Comparison of ENCODE assay signal across 9 cellular contexts in genomic region chr2:46062637-46063412, GRCh38.
A peak's percentile ranks its signal among the peaks of the same experiment; 100 is the strongest.
DNase-seq lines count a peak whose midpoint lies in the region; ATAC-seq, FAIRE-seq and TF ChIP-seq lines count a peak whose summit lies in the region.
"Had no signal": no experiment of that assay in that cellular context is flagged by ENCODE, and none has a peak within 500 bp of the region (broad histone marks: within the 10 kb centered on the region; RNA-seq: fewer than 3 reads in every experiment).

No MANE protein-coding gene starts in this region.

- no peaks in the 10 kb centered on the region for H3K36me3 ChIP-seq in NT2/D1 (ENCODE audit: insufficient read depth, insufficient read length, low read length)

- H3K9me3 ChIP-seq in CD4-positive, alpha-beta T cell (ENCODE audit: control insufficient read depth, low read length) = no peaks in the 10 kb centered on the region
- no peaks in the 10 kb centered on the region for H3K9me3 ChIP-seq in NT2/D1 (ENCODE audit: insufficient read depth, low read length)

- H3K27ac Mint-ChIP-seq in CD4-positive, alpha-beta T cell = no peak overlapping the region

- intact Hi-C loops in CD4-positive, alpha-beta T cell (cut with DNase I, micrococcal nuclease) = loop anchor here (1.0 to 10.0 kb wide), 6 partner anchors 229 to 592 kb away; no protein-coding TSS in a partner anchor

- FAIRE-seq in HTR-8/SVneo (lab: Jason Lieb, UNC) = peak; percentile 80

- ATAC-seq in CD4-positive, alpha-beta T cell (ENCODE audit: poor library complexity) = peak; percentile 52
- no peak for ATAC-seq in HG02938 (IDR thresholded peaks at IDR 0.05; ENCODE audit: unreplicated experiment)

- no peaks in the 10 kb centered on the region for H3K9me3 Mint-ChIP-seq in CD4-positive, alpha-beta T cell
- H3K9me3 Mint-ChIP-seq: IgD-negative memory B cell had no signal

- H3K4me3 ChIP-seq in NT2/D1 (ENCODE audit: insufficient read length, low read depth) = no peak overlapping the region
- H3K4me3 ChIP-seq in epithelial cell of proximal tubule (ENCODE audit: low read depth, low read length) = no peak overlapping the region

- H3K36me3 Mint-ChIP-seq in CD4-positive, alpha-beta T cell (ENCODE audit: low read depth) = no peaks in the 10 kb centered on the region
- H3K36me3 Mint-ChIP-seq: IgD-negative memory B cell had no signal

- no peaks in the 10 kb centered on the region for H3K4me1 Mint-ChIP-seq in CD4-positive, alpha-beta T cell (ENCODE audit: low read depth)

- H3K27ac ChIP-seq in CD4-positive, alpha-beta T cell (ENCODE audit: low read depth, low read length) = no peak overlapping the region

- no peak overlapping the region for H3K4me3 Mint-ChIP-seq in CD4-positive, alpha-beta T cell
- H3K4me3 Mint-ChIP-seq: IgD-negative memory B cell had no signal

- DNase-seq in CD4-positive, alpha-beta T cell = peak; percentile 41 to 63 (median 52)
- DNase-seq in HTR-8/SVneo (ENCODE audit: insufficient read length, low spot score) (peak; percentile 85), NT2/D1 (ENCODE audit: low read depth, low spot score) (peak; percentile 82), epithelial cell of proximal tubule (ENCODE audit: low read depth) (no peak), myocyte (ENCODE audit: low read depth) (peak; percentile 91)
- peak; percentile 43 for DNase-seq in activated CD8-positive, alpha-beta memory T cell treated with anti-CD3 and anti-CD28 coated beads, Interleukin-2, amount 50 U/mL, for 1 hour (ENCODE audit: extremely low read depth)
- DNase-seq in stimulated activated CD8-positive, alpha-beta memory T cell treated with anti-CD3 and anti-CD28 coated beads, Interleukin-4, amount 100 ng/mL, for 48 hours = peak; percentile 90

- no peaks in the 10 kb centered on the region for H3K27me3 Mint-ChIP-seq in CD4-positive, alpha-beta T cell
- H3K27me3 Mint-ChIP-seq: IgD-negative memory B cell had no signal

- peak; percentile 88 for TF ChIP-seq CTCF in CD4-positive, alpha-beta T cell (IDR thresholded peaks at IDR 0.05)
- peak; percentile 96 for TF ChIP-seq CTCF in epithelial cell of proximal tubule (conservative IDR thresholded peaks at IDR 0.05; ENCODE audit: low read depth, low read length)

- no peaks in the 10 kb centered on the region for H3K4me1 ChIP-seq in NT2/D1 (ENCODE audit: insufficient read depth, insufficient read length)

- H3K9ac ChIP-seq in NT2/D1 (ENCODE audit: insufficient read length, low read depth) = no peak overlapping the region

- CTCF ChIA-PET in CD4-positive, alpha-beta T cell (lab: Charles Lee) = interaction anchor here (0.6 to 1.3 kb wide), 7 partner anchors 12 to 588 kb away, joined by 3 to 6 read pairs (median 3); no protein-coding TSS in a partner anchor

- no peaks in the 10 kb centered on the region for H3K27me3 ChIP-seq in CD4-positive, alpha-beta T cell (ENCODE audit: control insufficient read depth, insufficient read depth, low read length)
- no peaks in the 10 kb centered on the region for H3K27me3 ChIP-seq in NT2/D1 (ENCODE audit: insufficient read depth, insufficient read length)

- POLR2A ChIA-PET in CD4-positive, alpha-beta T cell (lab: Charles Lee) = interaction anchor here (0.9 to 1.0 kb wide), 2 partner anchors 231 to 234 kb away, joined by 3 to 4 read pairs; partner anchors contain the start of gene EPAS1
